In genomic region chr17:78127888-78128615, GRCh38 we compare ENCODE assay signal across 7 cellular contexts. TPM values are rescaled to one million over a fixed set of nuclear protein-coding genes. Genes with fewer than 3 reads are reported as not detected.
DNase-seq lines count a peak whose midpoint lies in the region; ATAC-seq, FAIRE-seq and TF ChIP-seq lines count a peak whose summit lies in the region.

No MANE protein-coding gene starts in this region.

- H4K8ac ChIP-seq in mesenchymal stem cell (ENCODE audit: low read length): peak overlapping the region; percentile 90

- H3K27ac ChIP-seq in HEK293 (ENCODE audit: extremely low read depth, low read depth, low read length): peak overlapping the region; percentile 37; the same call in 1 of the 2 replicates
- peak overlapping the region; percentile 68 for H3K27ac ChIP-seq in RWPE1
- H3K27ac ChIP-seq in mesenchymal stem cell (ENCODE audit: low read length, poor library complexity, severe bottlenecking): no peak overlapping the region

- H3K4me2 ChIP-seq in mesenchymal stem cell (ENCODE audit: low read length, poor library complexity, severe bottlenecking): peak overlapping the region; percentile 90

- H4K91ac ChIP-seq in mesenchymal stem cell (ENCODE audit: low read length): peak overlapping the region; percentile 92

- peak overlapping the region; percentile 75 to 91 for H2BK12ac ChIP-seq in mesenchymal stem cell (ENCODE audit: low read length in 2 of 2)

- no peak overlapping the region for H2AFZ ChIP-seq in mesenchymal stem cell (ENCODE audit: low read depth, low read length)

- peak overlapping the region; percentile 79 to 88 for H3K4ac ChIP-seq in mesenchymal stem cell (ENCODE audit: low read depth in 1 of 2, low read length in 2 of 2)

- no peaks in the 10 kb centered on the region for H3K9me3 ChIP-seq in HEK293 (ENCODE audit: control insufficient read depth, insufficient read depth, low read depth, low read length)
- no peaks in the 10 kb centered on the region for H3K9me3 ChIP-seq in mesenchymal stem cell (ENCODE audit: control insufficient read depth, low read length)

- H2BK5ac ChIP-seq in mesenchymal stem cell (ENCODE audit: low read depth, low read length, poor library complexity, severe bottlenecking): no peak overlapping the region

- CTCF ChIA-PET in HEK293 (lab: Yijun Ruan, JAX): interaction anchor here (0.6 to 2.2 kb wide), 11 partner anchors 10 to 1447 kb away, joined by 3 to 13 read pairs (median 3); partner anchors contain the start of genes AFMID and TK1
- CTCF ChIA-PET in RWPE1 (lab: Yijun Ruan, JAX): interaction anchor here (0.5 to 1.5 kb wide), 6 partner anchors 16 to 282 kb away, joined by 3 to 7 read pairs (median 3); partner anchors contain the start of genes AFMID and TK1

- ATAC-seq in HG02678 (IDR thresholded peaks at IDR 0.05; ENCODE audit: unreplicated experiment): no peak
- ATAC-seq in HG03175 (IDR thresholded peaks at IDR 0.05; ENCODE audit: unreplicated experiment): no peak

- H3K14ac ChIP-seq in mesenchymal stem cell (ENCODE audit: low read length in 2 of 2): peak overlapping the region in 1 of 2 experiments; percentile 85

- peak; percentile 62 for DNase-seq in RWPE1 (ENCODE audit: low spot score)
- DNase-seq in ecto neural progenitor cell (ENCODE audit: low spot score): peak; percentile 87
- DNase-seq in mesenchymal stem cell: peak; percentile 43
- peak; percentile 58 for DNase-seq in urothelium cell line (ENCODE audit: low spot score)

- H2BK120ac ChIP-seq in mesenchymal stem cell (ENCODE audit: low read depth, low read length): peak overlapping the region; percentile 91

- TF ChIP-seq CTCF in HEK293 (tag by site-specific recombination; IDR thresholded peaks at IDR 0.05) (no peak), RWPE1 (conservative IDR thresholded peaks at IDR 0.05; ENCODE audit: low read depth) (no peak)

- H3K9ac ChIP-seq in mesenchymal stem cell (ENCODE audit: low read length): no peak overlapping the region

- no peak for FAIRE-seq in urothelium cell line (lab: Jason Lieb, UNC)

- peak overlapping the region; percentile 14 to 64 for H3K23ac ChIP-seq in mesenchymal stem cell (ENCODE audit: low read length in 2 of 2)

- POLR2A ChIA-PET in HEK293 (lab: Yijun Ruan, JAX): interaction anchor here (0.5 to 2.1 kb wide), 6 partner anchors 12 to 154 kb away, joined by 3 to 13 read pairs (median 4); no protein-coding TSS in a partner anchor
- POLR2A ChIA-PET in RWPE1 (lab: Yijun Ruan, JAX; ENCODE audit: low non-redundant PET): interaction anchor here (0.6 to 0.9 kb wide), 4 partner anchors 12 to 92 kb away, joined by 3 to 11 read pairs (median 4); no protein-coding TSS in a partner anchor

- H3K18ac ChIP-seq in mesenchymal stem cell (ENCODE audit: low read depth in 1 of 2, low read length in 2 of 2): peak overlapping the region; percentile 78 to 94

- peaks cover 8 to 62% of the 10 kb centered on the region in 2 experiments for H3K27me3 ChIP-seq in mesenchymal stem cell (ENCODE audit: control insufficient read depth in 1 of 2, insufficient read depth in 1 of 2, low read length in 2 of 2)

- peaks cover 6% of the 10 kb centered on the region; the same call in 1 of the 2 replicates for H3K4me1 ChIP-seq in HEK293 (ENCODE audit: control insufficient read depth, insufficient read depth, low read length)
- H3K4me1 ChIP-seq in mesenchymal stem cell (ENCODE audit: control insufficient read depth, insufficient read depth, low read depth, low read length): peaks cover 54% of the 10 kb centered on the region

- peak overlapping the region; percentile 97 for H2BK15ac ChIP-seq in mesenchymal stem cell (ENCODE audit: low read depth, poor library complexity, severe bottlenecking)

- peaks cover 17% of the 10 kb centered on the region for H3K79me1 ChIP-seq in mesenchymal stem cell (replicated peaks; ENCODE audit: low read length, poor library complexity, severe bottlenecking)

- 2% methylated on average over 38 of the region's 46 CpGs for WGBS in mesenchymal stem cell

- peaks cover 6 to 11% of the 10 kb centered on the region in 2 experiments; a peak in 2 of 3 replicates for H3K36me3 ChIP-seq in HEK293 (ENCODE audit: control insufficient read depth in 2 of 2, insufficient read depth in 1 of 2, low read length in 2 of 2)
- H3K36me3 ChIP-seq in mesenchymal stem cell (ENCODE audit: control insufficient read depth in 1 of 2, insufficient read depth in 2 of 2, low read depth in 1 of 2, low read length in 2 of 2): peaks cover 0 to 34% of the 10 kb centered on the region in 2 experiments

- H3K4me3 ChIP-seq in HEK293 (ENCODE audit: low read depth, low read length) (peak overlapping the region; percentile 62), mesenchymal stem cell (ENCODE audit: insufficient read depth in 1 of 2, low read depth in 1 of 2, low read length in 2 of 2) (peak overlapping the region in 1 of 2 experiments; percentile 71)

- H2AK5ac ChIP-seq in mesenchymal stem cell (ENCODE audit: low read length, severe bottlenecking): no peak overlapping the region

TF ChIP-seq in HEK293, 187 proteins besides CTCF, POLR2A, EP300 and RAD21 (continues in another document):
- TF ChIP-seq ZNF510 (tag by site-specific recombination; IDR thresholded peaks at IDR 0.05; ENCODE audit: insufficient replicate concordance) (no peak), MYNN (tag by site-specific recombination; IDR thresholded peaks at IDR 0.05; ENCODE audit: borderline replicate concordance) (no peak), ZNF610 (tag by site-specific recombination; IDR thresholded peaks at IDR 0.05; ENCODE audit: borderline replicate concordance) (peak; percentile 36; the same call in 1 of the 2 replicates), ZNF843 (tag by site-specific recombination; IDR thresholded peaks at IDR 0.05) (no peak), ZFHX2 (tag by site-specific recombination; conservative IDR thresholded peaks at IDR 0.05) (no peak), ZNF433 (tag by site-specific recombination; IDR thresholded peaks at IDR 0.05; ENCODE audit: low read depth) (no peak), ZEB2 (tag by site-specific recombination; IDR thresholded peaks at IDR 0.05) (peak; percentile 8; the same call in 1 of the 2 replicates), ZNF202 (tag by site-specific recombination; IDR thresholded peaks at IDR 0.05; ENCODE audit: borderline replicate concordance) (no peak), GLI4 (tag by site-specific recombination; IDR thresholded peaks at IDR 0.05) (no peak), ZFP37 (tag by site-specific recombination; IDR thresholded peaks at IDR 0.05) (no peak), ZBTB20 (tag by site-specific recombination; IDR thresholded peaks at IDR 0.05) (peak; percentile 85), ZNF155 (tag by site-specific recombination; IDR thresholded peaks at IDR 0.05) (no peak), ZNF140 (tag by site-specific recombination; IDR thresholded peaks at IDR 0.05) (no peak), ZNF266 (tag by site-specific recombination; IDR thresholded peaks at IDR 0.05; ENCODE audit: low read depth) (no peak), ZNF449 (tag by site-specific recombination; IDR thresholded peaks at IDR 0.05) (no peak), ZNF549 (tag by site-specific recombination; IDR thresholded peaks at IDR 0.05) (no peak), FEZF1 (tag by site-specific recombination; IDR thresholded peaks at IDR 0.05) (peak; percentile 38; the same call in 1 of the 2 replicates), ZNF791 (tag by site-specific recombination; IDR thresholded peaks at IDR 0.05) (no peak), RBAK (tag by site-specific recombination; IDR thresholded peaks at IDR 0.05) (no peak), ZNF529 (tag by site-specific recombination; IDR thresholded peaks at IDR 0.05; ENCODE audit: insufficient replicate concordance) (no peak), ZBTB17 (tag by site-specific recombination; IDR thresholded peaks at IDR 0.05) (peak; percentile 59)
- TF ChIP-seq, protein P1, sequence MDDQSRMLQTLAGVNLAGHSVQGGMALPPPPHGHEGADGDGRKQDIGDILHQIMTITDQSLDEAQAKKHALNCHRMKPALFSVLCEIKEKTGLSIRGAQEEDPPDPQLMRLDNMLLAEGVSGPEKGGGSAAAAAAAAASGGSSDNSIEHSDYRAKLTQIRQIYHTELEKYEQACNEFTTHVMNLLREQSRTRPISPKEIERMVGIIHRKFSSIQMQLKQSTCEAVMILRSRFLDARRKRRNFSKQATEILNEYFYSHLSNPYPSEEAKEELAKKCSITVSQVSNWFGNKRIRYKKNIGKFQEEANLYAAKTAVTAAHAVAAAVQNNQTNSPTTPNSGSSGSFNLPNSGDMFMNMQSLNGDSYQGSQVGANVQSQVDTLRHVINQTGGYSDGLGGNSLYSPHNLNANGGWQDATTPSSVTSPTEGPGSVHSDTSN (CRISPR knock-in tag; IDR thresholded peaks at IDR 0.05): peak; percentile 58; the same call in 1 of the 2 replicates

RNA-seq across cellular contexts. Expression of gene TMC6, which starts 0.5 kb away (rescaled TPM):
- polyA plus RNA-seq in mesenchymal stem cell (2013, experiment 1 of 2): 47.9 TPM
- 44.7 TPM for polyA plus RNA-seq in mesenchymal stem cell (2013, experiment 2 of 2)

RNA-seq across cellular contexts. Expression of gene TMC8, which starts 2.5 kb away (rescaled TPM):
- 0.86 TPM for polyA plus RNA-seq in mesenchymal stem cell (2013, experiment 1 of 2)
- 0.36 TPM for polyA plus RNA-seq in mesenchymal stem cell (2013, experiment 2 of 2)

RNA-seq across cellular contexts. Expression of gene C17orf99, which starts 18.1 kb away (rescaled TPM):
- polyA plus RNA-seq in mesenchymal stem cell (2013, experiment 1 of 2): not detected
- not detected for polyA plus RNA-seq in mesenchymal stem cell (2013, experiment 2 of 2)

RNA-seq across cellular contexts. Expression of gene SYNGR2, which starts 40.3 kb away (rescaled TPM):
- polyA plus RNA-seq in mesenchymal stem cell (2013, experiment 1 of 2): 42.5 TPM
- 43.7 TPM for polyA plus RNA-seq in mesenchymal stem cell (2013, experiment 2 of 2)

RNA-seq across cellular contexts. Expression of gene TK1, which starts 58.8 kb away (rescaled TPM):
- polyA plus RNA-seq in mesenchymal stem cell (2013, experiment 1 of 2): 20.4 TPM
- polyA plus RNA-seq in mesenchymal stem cell (2013, experiment 2 of 2): 21.2 TPM
